In the genomic region with DNA sequence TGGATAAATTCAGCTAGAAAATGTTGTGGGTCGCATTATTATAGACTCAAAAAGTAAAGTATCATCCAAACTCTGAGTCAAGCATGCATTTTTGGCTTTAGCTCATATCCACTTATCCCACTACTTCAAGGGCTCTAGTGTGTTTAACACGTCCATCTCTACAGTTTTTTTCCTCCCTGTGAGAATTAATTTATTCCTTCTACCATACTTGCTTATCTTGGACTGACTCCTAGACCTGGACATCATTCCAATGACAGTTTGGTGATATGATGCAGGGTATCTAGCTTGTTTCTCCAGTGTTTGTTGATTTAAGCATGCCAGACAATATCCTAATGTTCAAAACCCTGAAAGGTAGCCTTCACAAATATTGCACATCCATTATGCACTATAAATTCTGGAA, we compare ENCODE assay signal across 26 cellular contexts.
"Had no signal": no experiment of that assay in that cellular context is flagged by ENCODE, and none has a peak within 500 bp of the region (broad histone marks: within the 10 kb centered on the region; RNA-seq: fewer than 3 reads in every experiment).

No MANE protein-coding gene starts in this region.

- H3K9me3 ChIP-seq: ascending aorta had no signal

- ATAC-seq: activated CD8-positive, alpha-beta T cell treated with anti-CD3 and anti-CD28 coated beads for 36 hours; activated naive CD8-positive, alpha-beta T cell treated with anti-CD3 and anti-CD28 coated beads, Interleukin-2, amount 50 U/mL, for 24 hours had no signal

- H3K27ac ChIP-seq: ascending aorta, cardiac muscle cell, VCaP had no signal

- H3K36me3 ChIP-seq: ascending aorta, cardiac muscle cell had no signal

- H3K27me3 ChIP-seq: ascending aorta, cardiac muscle cell had no signal

- H3K4me3 ChIP-seq: ascending aorta, cardiac muscle cell had no signal

- DNase-seq: activated B cell treated with CpG ODN at 0.5 μM for 24 hours; activated CD4-positive, alpha-beta memory T cell treated with anti-CD3 and anti-CD28 coated beads for 36 hours; activated CD4-positive, alpha-beta T cell treated with anti-CD3 and anti-CD28 coated beads for 4 hours; activated CD4-positive, alpha-beta T cell treated with anti-CD3 and anti-CD28 coated beads, Interleukin-2, amount 10 ng/mL, durations not matched to agents 24 days and 14 days; activated CD4-positive, alpha-beta T cell treated with anti-CD3 and anti-CD28 coated beads, Interleukin-2, amount 50 U/mL, for 1 hour; activated CD4-positive, alpha-beta T cell treated with anti-CD3 and anti-CD28 coated beads, Interleukin-2, amount 50 U/mL, for 4 hours; activated CD4-positive, CD25-positive, alpha-beta regulatory T cell treated with anti-CD3 and anti-CD28 coated beads, Interleukin-2, amount 50 U/mL, for 72 hours; activated CD8-positive, alpha-beta memory T cell treated with anti-CD3 and anti-CD28 coated beads, Interleukin-2, amount 50 U/mL, for 4 hours; activated CD8-positive, alpha-beta T cell treated with anti-CD3 and anti-CD28 coated beads for 36 hours; activated effector memory CD4-positive, alpha-beta T cell treated with Interleukin-2 at 50 U/mL for 16 hours; activated gamma-delta T cell; activated naive CD4-positive, alpha-beta T cell treated with anti-CD3 and anti-CD28 coated beads, Interleukin-2, amount 10 ng/mL, durations not matched to agents 7 days and 5 days; activated naive CD4-positive, alpha-beta T cell treated with Interleukin-2 at 50 U/mL for 16 hours; activated naive CD8-positive, alpha-beta T cell treated with anti-CD3 and anti-CD28 coated beads, Interleukin-2, amount 10 ng/mL, durations not matched to agents 7 days and 5 days; activated naive CD8-positive, alpha-beta T cell treated with anti-CD3 and anti-CD28 coated beads, Interleukin-2, amount 50 U/mL, for 24 hours; activated T-cell treated with anti-CD3 and anti-CD28 coated beads, Interleukin-2, amount 50 U/mL, for 24 hours; activated T-cell treated with anti-CD3 and anti-CD28 coated beads, Interleukin-2, amount 50 U/mL, for 48 hours; amygdala; anterior cingulate cortex; caudate nucleus; cerebellar nuclear complex; T-helper 2 cell; T-helper 9 cell had no signal

- H3K4me1 ChIP-seq: ascending aorta had no signal
